11 cellular contexts compared by ENCODE assay signal in the genomic region with DNA sequence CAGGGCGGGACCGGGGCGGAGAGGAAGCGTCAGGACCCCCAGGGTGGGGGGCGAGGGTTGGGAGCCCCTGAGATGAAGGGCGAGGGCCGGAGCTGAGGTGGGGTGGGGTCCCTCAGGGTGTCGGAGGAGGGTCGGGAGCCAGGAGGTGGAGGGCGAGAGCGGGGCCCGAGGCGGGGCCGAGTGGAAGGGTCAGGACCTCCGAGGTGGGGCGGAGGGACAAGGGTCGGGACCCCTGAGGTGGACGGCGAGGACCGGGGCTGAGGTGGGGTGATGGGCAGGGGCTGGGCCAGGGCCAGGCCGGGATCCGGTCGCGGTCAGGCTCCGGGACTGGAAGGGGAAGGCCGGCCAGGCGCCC. TPM values are rescaled to one million over a fixed set of nuclear protein-coding genes. Genes with fewer than 3 reads are reported as not detected.
DNase-seq lines count a peak whose midpoint lies in the region; ATAC-seq and TF ChIP-seq lines count a peak whose summit lies in the region.
"Had no signal": no experiment of that assay in that cellular context is flagged by ENCODE, and none has a peak within 500 bp of the region (broad histone marks: within the 10 kb centered on the region; RNA-seq: fewer than 3 reads in every experiment).

No MANE protein-coding gene starts in this region.

- DNase-seq in Right ventricle myocardium superior = no peak
- no peak for DNase-seq in right atrium auricular region (ENCODE audit: low spot score)
- DNase-seq in mammary epithelial cell = no peak
- DNase-seq in naive thymus-derived CD4-positive, alpha-beta T cell = no peak
- no peak for DNase-seq in vagina (ENCODE audit: extremely low spot score in 2 of 2)
- DNase-seq in DMS 273 (lab: John Stamatoyannopoulos, UW; ENCODE audit: unreplicated experiment) = no peak
- no peak for DNase-seq in pons (ENCODE audit: low spot score)

- H3K79me2 ChIP-seq in mammary epithelial cell (ENCODE audit: insufficient read depth, low read length) = no peaks in the 10 kb centered on the region

- H3K36me3 ChIP-seq in right atrium auricular region (no peaks in the 10 kb centered on the region), mammary epithelial cell (ENCODE audit: insufficient read depth, low read length) (no peaks in the 10 kb centered on the region), vagina (no peaks in the 10 kb centered on the region)
- H3K36me3 ChIP-seq in naive thymus-derived CD4-positive, alpha-beta T cell (ENCODE audit: control insufficient read depth in 2 of 3, insufficient read depth in 3 of 3, low read length in 3 of 3) = no peaks in the 10 kb centered on the region

- peak overlapping the region in 1 of 9 donors; percentile 88 for H3K27ac Mint-ChIP-seq in naive thymus-derived CD4-positive, alpha-beta T cell

- dilution Hi-C loops in mammary epithelial cell (cut with HindIII; ENCODE audit: low sequenced_read_pairs) = no loop called here

- H3K9me3 ChIP-seq in right atrium auricular region = no peaks in the 10 kb centered on the region
- no peaks in the 10 kb centered on the region for H3K9me3 ChIP-seq in mammary epithelial cell (replicated peaks; ENCODE audit: insufficient read depth, low read length)
- no peaks in the 10 kb centered on the region for H3K9me3 ChIP-seq in naive thymus-derived CD4-positive, alpha-beta T cell (ENCODE audit: control insufficient read depth in 2 of 3, low read length in 3 of 3)
- H3K9me3 ChIP-seq in vagina = no peaks in the 10 kb centered on the region

- no peaks in the 10 kb centered on the region for H4K20me1 ChIP-seq in mammary epithelial cell (ENCODE audit: insufficient read depth, low read length)

- in situ Hi-C loops in mammary epithelial cell (cut with MboI; ENCODE audit: low sequenced_read_pairs in 2 of 2) = no loop called here

- WGBS in mammary epithelial cell (ENCODE audit: low coverage, missing lambda C conversion rate) = no CpG with 5 or more reads among the region's 27 CpGs

- peak overlapping the region; percentile 79 for H3K4me2 ChIP-seq in mammary epithelial cell (ENCODE audit: insufficient read depth, low read depth, low read length)

- peaks cover 0 to 10% (median 0%) of the 10 kb centered on the region in 11 donors for H3K9me3 Mint-ChIP-seq in naive thymus-derived CD4-positive, alpha-beta T cell
- H3K9me3 Mint-ChIP-seq: CD4-positive, alpha-beta T cell had no signal

- TF ChIP-seq CTCF in right atrium auricular region (IDR thresholded peaks at IDR 0.05) (no peak), mammary epithelial cell (conservative IDR thresholded peaks at IDR 0.05 in 1 of 2, IDR thresholded peaks at IDR 0.05 in 1 of 2; ENCODE audit: extremely low read depth in 1 of 2, insufficient read depth in 1 of 2, low read depth in 1 of 2, low read length in 2 of 2) (no peak), vagina (IDR thresholded peaks at IDR 0.05) (no peak)

- peak overlapping the region in 8 of 10 donors; percentile 16 to 79 (median 44) for H3K4me3 Mint-ChIP-seq in naive thymus-derived CD4-positive, alpha-beta T cell

- BruUV-seq in mammary epithelial cell (replicated peaks; lab: Mats Ljungman, UMichigan) = no TSS peak

- H3K27me3 ChIP-seq in right atrium auricular region (no peaks in the 10 kb centered on the region), mammary epithelial cell (ENCODE audit: insufficient read depth, low read length) (peaks cover 3% of the 10 kb centered on the region), vagina (no peaks in the 10 kb centered on the region)
- H3K27me3 ChIP-seq in naive thymus-derived CD4-positive, alpha-beta T cell (ENCODE audit: control insufficient read depth in 2 of 2, insufficient read depth in 2 of 2, low read length in 2 of 2) = no peaks in the 10 kb centered on the region

- H3K36me3 Mint-ChIP-seq in naive thymus-derived CD4-positive, alpha-beta T cell = peaks cover 0 to 7% (median under 1%) of the 10 kb centered on the region in 5 donors

- no peak for TF ChIP-seq POLR2A in vagina (IDR thresholded peaks at IDR 0.05)

- H3K4me1 Mint-ChIP-seq in naive thymus-derived CD4-positive, alpha-beta T cell = peaks cover 0 to 21% (median 14%) of the 10 kb centered on the region in 7 donors

- H3K27me3 Mint-ChIP-seq in naive thymus-derived CD4-positive, alpha-beta T cell = peaks cover 0 to 4% (median 0%) of the 10 kb centered on the region in 5 donors

- no peak overlapping the region for H3K9ac ChIP-seq in mammary epithelial cell (ENCODE audit: insufficient read depth, low read length)

- CTCF ChIA-PET in mammary epithelial cell (lab: Charles Lee; ENCODE audit: low non-redundant PET) = no interaction called here
- CTCF ChIA-PET in naive thymus-derived CD4-positive, alpha-beta T cell (lab: Charles Lee) = no interaction called here

- H2AFZ ChIP-seq in mammary epithelial cell (ENCODE audit: low read depth, low read length) = peak overlapping the region; percentile 97

- H3K4me1 ChIP-seq in right atrium auricular region (peaks cover 0 to 6% of the 10 kb centered on the region in 2 donors), mammary epithelial cell (ENCODE audit: insufficient read depth, low read length) (peaks cover 11% of the 10 kb centered on the region), vagina (peaks cover 14% of the 10 kb centered on the region)
- peaks cover 8 to 12% of the 10 kb centered on the region in 2 donors for H3K4me1 ChIP-seq in naive thymus-derived CD4-positive, alpha-beta T cell (ENCODE audit: control insufficient read depth in 2 of 2, insufficient read depth in 2 of 2, low read length in 2 of 2)

- H3K4me3 ChIP-seq in right atrium auricular region = peak overlapping the region in 1 of 2 donors; percentile 50
- H3K4me3 ChIP-seq in mammary epithelial cell (replicated peaks in 1 of 3; ENCODE audit: insufficient read depth in 1 of 3, low read depth in 2 of 3, low read length in 3 of 3) = no peak overlapping the region
- H3K4me3 ChIP-seq in naive thymus-derived CD4-positive, alpha-beta T cell (ENCODE audit: low read length) = peak overlapping the region; percentile 77
- peak overlapping the region; percentile 51 to 53 for H3K4me3 ChIP-seq in vagina

- H3K27ac ChIP-seq in right atrium auricular region (no peak overlapping the region), mammary epithelial cell (ENCODE audit: insufficient read depth, low read depth, low read length) (no peak overlapping the region), vagina (no peak overlapping the region)
- no peak overlapping the region for H3K27ac ChIP-seq in naive thymus-derived CD4-positive, alpha-beta T cell (ENCODE audit: low read depth, low read length)

- ATAC-seq in Right ventricle myocardium superior (ENCODE audit: poor library complexity) (peak; percentile 39), GM19023 (IDR thresholded peaks at IDR 0.05; ENCODE audit: unreplicated experiment) (no peak)
- peak; percentile 4 for ATAC-seq in naive thymus-derived CD4-positive, alpha-beta T cell

- intact Hi-C loops in Right ventricle myocardium superior (cut with DNase I) = no loop called here
- intact Hi-C loops in mammary epithelial cell (cut with micrococcal nuclease) = no loop called here
- intact Hi-C loops in naive thymus-derived CD4-positive, alpha-beta T cell (cut with micrococcal nuclease) = loop anchor here (1.0 to 5.0 kb wide), 5 partner anchors 22 to 104 kb away; a partner anchor contains a TSS
- intact Hi-C loops in vagina (cut with DNase I) = no loop called here

- POLR2A ChIA-PET in naive thymus-derived CD4-positive, alpha-beta T cell (lab: Charles Lee) = no interaction called here

RNA-seq across cellular contexts. Expression of a gene that starts 0.4 kb away (rescaled TPM):
- total RNA-seq in Right ventricle myocardium superior (not detected), right atrium auricular region (not detected), mammary epithelial cell (under 1 TPM in 1 of 2 donors, not detected in 1; 0.17 TPM), vagina (not detected)
- not detected for polyA plus RNA-seq in mammary epithelial cell
- polyA minus RNA-seq in mammary epithelial cell = not detected
- total RNA-seq in naive thymus-derived CD4-positive, alpha-beta T cell = under 1 TPM in 2 of 5 experiments, not detected in 3; 0.11 to 0.70 TPM
- not detected for polyA plus RNA-seq in naive thymus-derived CD4-positive, alpha-beta T cell
- total RNA-seq: CD4-positive, alpha-beta T cell; H1; lung microvascular endothelial cell had no signal

RNA-seq across cellular contexts. Expression of a gene that starts 0.5 kb away (rescaled TPM):
- not detected for total RNA-seq in Right ventricle myocardium superior
- total RNA-seq in right atrium auricular region = not detected
- total RNA-seq in mammary epithelial cell = under 1 TPM; 0.17 to 0.38 TPM
- 1.0 TPM for polyA plus RNA-seq in mammary epithelial cell
- not detected for polyA minus RNA-seq in mammary epithelial cell
- total RNA-seq in naive thymus-derived CD4-positive, alpha-beta T cell = 1 to 10 TPM in 2 of 5 experiments, under 1 TPM in 1, not detected in 2; 0.59 to 9.5 (median 1.4) TPM
- polyA plus RNA-seq in naive thymus-derived CD4-positive, alpha-beta T cell = not detected
- total RNA-seq in vagina = 0.49 TPM

Comparison
In these comparisons a context has a peak if more than half of its experiments do, and no peak if none do; other contexts are left out.
1. H3K4me3 ChIP-seq: peak in naive thymus-derived CD4-positive, alpha-beta T cell (single experiment) and vagina (2 of 2); none in mammary epithelial cell (0 of 3).
2. intact Hi-C loops: an anchor here in naive thymus-derived CD4-positive, alpha-beta T cell (1.0 to 5.0 kb wide); none called in Right ventricle myocardium superior, mammary epithelial cell and vagina.